10 cellular contexts compared by ENCODE assay signal in genomic region chr19:3055741-3056453, GRCh38. TPM values are rescaled to one million over a fixed set of nuclear protein-coding genes. Genes with fewer than 3 reads are reported as not detected.
DNase-seq lines count a peak whose midpoint lies in the region; ATAC-seq and TF ChIP-seq lines count a peak whose summit lies in the region.
"Had no signal": no experiment of that assay in that cellular context is flagged by ENCODE, and none has a peak within 500 bp of the region (broad histone marks: within the 10 kb centered on the region; RNA-seq: fewer than 3 reads in every experiment).

No MANE protein-coding gene starts in this region.

- H3K27me3 ChIP-seq in heart left ventricle = no peaks in the 10 kb centered on the region
- H3K27me3 ChIP-seq: Peyer's patch had no signal

- H3K27me3 Mint-ChIP-seq in T-helper 17 cell (no peaks in the 10 kb centered on the region), immature natural killer cell (ENCODE audit: low read depth in 3 of 3) (peaks cover 0 to 10% (median 2%) of the 10 kb centered on the region in 3 donors)

- H3K4me1 Mint-ChIP-seq in T-helper 17 cell (peaks cover 29% of the 10 kb centered on the region), immature natural killer cell (peaks cover 38 to 44% of the 10 kb centered on the region in 2 donors)

- H3K4me3 ChIP-seq in heart left ventricle = no peak overlapping the region
- H3K4me3 ChIP-seq in lower leg skin (ENCODE audit: low read depth, poor library complexity, severe bottlenecking) = no peak overlapping the region
- H3K4me3 ChIP-seq: Peyer's patch had no signal

- peaks cover 0 to 80% (median 68%) of the 10 kb centered on the region in 9 donors for H3K36me3 ChIP-seq in heart left ventricle

- intact Hi-C loops in left ventricle myocardium superior (cut with micrococcal nuclease) = no loop called here
- intact Hi-C loops in heart left ventricle (cut with DNase I) = no loop called here
- intact Hi-C loops in lower leg skin (cut with DNase I; ENCODE audit: low total_unique reads) = no loop called here

- TF ChIP-seq CTCF in heart left ventricle (IDR thresholded peaks at IDR 0.05) = no peak
- TF ChIP-seq CTCF in lower leg skin (IDR thresholded peaks at IDR 0.05) = no peak

- 49 to 63% (median 57%) methylated on average over 31 of the region's 31 CpGs for WGBS in heart left ventricle, 4 donors
- WGBS in lower leg skin, 2 donors = 37 to 50% methylated on average over 29 to 31 of the region's 31 CpGs

- ATAC-seq in left ventricle myocardium superior (no peak), heart left ventricle (no peak), T-helper 17 cell (no peak), GM21447 (IDR thresholded peaks at IDR 0.05; ENCODE audit: unreplicated experiment) (no peak), GM18498 (IDR thresholded peaks at IDR 0.05; ENCODE audit: unreplicated experiment) (no peak)

- DNase-seq in left ventricle myocardium superior = peak; percentile 63
- no peak for DNase-seq in heart left ventricle
- no peak for DNase-seq in T-helper 17 cell
- DNase-seq in lower leg skin (ENCODE audit: low spot score in 2 of 2) = peak; percentile 56 to 93
- DNase-seq in hepatic stellate cell (ENCODE audit: low spot score) = no peak
- no peak for DNase-seq in immature natural killer cell

- peak overlapping the region in 5 of 12 donors; percentile 75 to 85 (median 78) for H3K27ac ChIP-seq in heart left ventricle
- H3K27ac ChIP-seq: neutrophil had no signal

- H3K9me3 Mint-ChIP-seq in immature natural killer cell = no peaks in the 10 kb centered on the region

- H3K27ac Mint-ChIP-seq in T-helper 17 cell (no peak overlapping the region), immature natural killer cell (peak overlapping the region in 2 of 6 donors; percentile 20 to 62)

- TF ChIP-seq POLR2A in heart left ventricle (IDR thresholded peaks at IDR 0.05) (no peak), lower leg skin (IDR thresholded peaks at IDR 0.05) (no peak)

- peaks cover 4% of the 10 kb centered on the region for H3K36me3 Mint-ChIP-seq in T-helper 17 cell (ENCODE audit: low read depth)
- H3K36me3 Mint-ChIP-seq in immature natural killer cell = peaks cover 7 to 30% (median 11%) of the 10 kb centered on the region in 3 donors

- H3K4me3 Mint-ChIP-seq in T-helper 17 cell (peak overlapping the region; percentile 15), immature natural killer cell (no peak overlapping the region)

- peaks cover 0 to 59% (median 44%) of the 10 kb centered on the region in 12 donors for H3K4me1 ChIP-seq in heart left ventricle

- H3K9me3 ChIP-seq in heart left ventricle = no peaks in the 10 kb centered on the region
- no peaks in the 10 kb centered on the region for H3K9me3 ChIP-seq in T-helper 17 cell (ENCODE audit: control insufficient read depth, low read length, poor library complexity, severe bottlenecking)
- H3K9me3 ChIP-seq: neutrophil, Peyer's patch had no signal

RNA-seq across cellular contexts. Expression of gene TLE5, which starts 6.4 kb away (rescaled TPM):
- total RNA-seq in left ventricle myocardium superior (846 TPM), heart left ventricle (1,000 to 10,000 TPM in 1 of 9 donors, 100 to 1,000 TPM in 8; 593 to 1,121 (median 711) TPM), T-helper 17 cell (100 to 1,000 TPM; 869 to 906 TPM), lower leg skin (100 to 1,000 TPM; 329 to 533 (median 387) TPM)
- polyA plus RNA-seq in heart left ventricle (1,000 to 10,000 TPM in 1 of 2 donors, 100 to 1,000 TPM in 1; 686 to 1,459 TPM), immature natural killer cell (100 to 1,000 TPM; 382 to 635 (median 466) TPM)

RNA-seq across cellular contexts. Expression of gene TLE2, which starts 26.8 kb away (rescaled TPM):
- total RNA-seq in left ventricle myocardium superior (66.5 TPM), heart left ventricle (10 to 100 TPM; 34.6 to 75.1 (median 40.5) TPM), T-helper 17 cell (10 to 100 TPM in 1 of 2 donors, 1 to 10 TPM in 1; 9.5 to 13.1 TPM), lower leg skin (10 to 100 TPM; 25.3 to 40.1 (median 33.5) TPM)
- polyA plus RNA-seq in heart left ventricle (10 to 100 TPM; 36.0 to 41.4 TPM), immature natural killer cell (1 to 10 TPM; 1.2 to 2.4 (median 1.3) TPM)

RNA-seq across cellular contexts. Expression of gene GNA11, which starts 38.3 kb away (rescaled TPM):
- total RNA-seq in left ventricle myocardium superior (74.6 TPM), heart left ventricle (10 to 100 TPM; 55.3 to 91.8 (median 70.9) TPM), T-helper 17 cell (1 to 10 TPM in 1 of 2 donors, under 1 TPM in 1; 0.85 to 1.6 TPM), lower leg skin (10 to 100 TPM; 42.5 to 63.8 (median 56.5) TPM)
- polyA plus RNA-seq in heart left ventricle (10 to 100 TPM; 43.5 to 74.6 TPM), immature natural killer cell (under 1 TPM in 1 of 3 donors, not detected in 2; 0.09 TPM)

Comparison
In these comparisons a context has a peak if more than half of its experiments do, and no peak if none do; other contexts are left out.
1. DNase-seq: peak in left ventricle myocardium superior (single experiment) and lower leg skin (2 of 2); none in heart left ventricle (0 of 5), T-helper 17 cell (0 of 3), hepatic stellate cell (single experiment) and immature natural killer cell (0 of 3).
2. RNA of gene GNA11, which starts 38.3 kb away (total RNA-seq): 74.6 TPM in left ventricle myocardium superior (single experiment), 55.3 to 91.8 TPM in heart left ventricle and 42.5 to 63.8 TPM in lower leg skin; 0.85 to 1.6 TPM in T-helper 17 cell; every median in the first group is over 10 times any median in the second.